Comparison of ENCODE assay signal across 24 cellular contexts in genomic region chr6:153125032-153125431, GRCh38.
DNase-seq lines count a peak whose midpoint lies in the region; ATAC-seq and FAIRE-seq lines count a peak whose summit lies in the region.
"Had no signal": no experiment of that assay in that cellular context is flagged by ENCODE, and none has a peak within 500 bp of the region (broad histone marks: within the 10 kb centered on the region; RNA-seq: fewer than 3 reads in every experiment).

No MANE protein-coding gene starts in this region.

- DNase-seq in NCI-H510A treated with DMSO at 0.1 percent for 48 hours (lab: John Stamatoyannopoulos, UW) (peak; percentile 48), NCI-H510A (lab: John Stamatoyannopoulos, UW) (no peak), NCI-H748 (lab: John Stamatoyannopoulos, UW; ENCODE audit: unreplicated experiment) (peak; percentile 88), C1 segment of cervical spinal cord (lab: John Stamatoyannopoulos, UW) (no peak), NCI-H446 treated with DMSO at 0.1 percent for 48 hours (lab: John Stamatoyannopoulos, UW) (no peak)
- no peak for DNase-seq in activated effector memory CD4-positive, alpha-beta T cell treated with Interleukin-2 at 50 U/mL for 16 hours
- DNase-seq: activated CD8-positive, alpha-beta memory T cell treated with anti-CD3 and anti-CD28 coated beads, Interleukin-2, amount 10 ng/mL, durations not matched to agents 7 days and 5 days; aorta; Caco-2; central memory CD4-positive, alpha-beta T cell; dorsolateral prefrontal cortex; EL; H9; heart right ventricle; left ventricle myocardium inferior; MG63; NCI-H187; NCI-H524 treated with DMSO at 0.1 percent for 48 hours; right cardiac atrium; stomach; SW 1271 had no signal

- no peak for ATAC-seq in HG03097 (IDR thresholded peaks at IDR 0.05; ENCODE audit: low FRiP score, unreplicated experiment)
- ATAC-seq: activated CD8-positive, alpha-beta memory T cell treated with anti-CD3 and anti-CD28 coated beads, Interleukin-2, amount 10 ng/mL, durations not matched to agents 7 days and 5 days; heart right ventricle; natural killer cell treated with Interleukin-12 subunit alpha and Interleukin-12 subunit beta and Interleukin-15 and Interleukin-18, amount 100 ng/mL, for 72 hours; right cardiac atrium had no signal

- FAIRE-seq in endometrium (lab: Jason Lieb, UNC), result peak; percentile 12

Comparison
In these comparisons a context has a peak if more than half of its experiments do, and no peak if none do; other contexts are left out.
1. DNase-seq: peak in NCI-H510A treated with DMSO at 0.1 percent for 48 hours (single experiment) and NCI-H748 (single experiment); none in NCI-H510A (single experiment), C1 segment of cervical spinal cord (0 of 14), NCI-H446 treated with DMSO at 0.1 percent for 48 hours (single experiment) and activated effector memory CD4-positive, alpha-beta T cell treated with Interleukin-2 at 50 U/mL for 16 hours (single experiment).